1 cellular context compared by ENCODE assay signal in the genomic region with DNA sequence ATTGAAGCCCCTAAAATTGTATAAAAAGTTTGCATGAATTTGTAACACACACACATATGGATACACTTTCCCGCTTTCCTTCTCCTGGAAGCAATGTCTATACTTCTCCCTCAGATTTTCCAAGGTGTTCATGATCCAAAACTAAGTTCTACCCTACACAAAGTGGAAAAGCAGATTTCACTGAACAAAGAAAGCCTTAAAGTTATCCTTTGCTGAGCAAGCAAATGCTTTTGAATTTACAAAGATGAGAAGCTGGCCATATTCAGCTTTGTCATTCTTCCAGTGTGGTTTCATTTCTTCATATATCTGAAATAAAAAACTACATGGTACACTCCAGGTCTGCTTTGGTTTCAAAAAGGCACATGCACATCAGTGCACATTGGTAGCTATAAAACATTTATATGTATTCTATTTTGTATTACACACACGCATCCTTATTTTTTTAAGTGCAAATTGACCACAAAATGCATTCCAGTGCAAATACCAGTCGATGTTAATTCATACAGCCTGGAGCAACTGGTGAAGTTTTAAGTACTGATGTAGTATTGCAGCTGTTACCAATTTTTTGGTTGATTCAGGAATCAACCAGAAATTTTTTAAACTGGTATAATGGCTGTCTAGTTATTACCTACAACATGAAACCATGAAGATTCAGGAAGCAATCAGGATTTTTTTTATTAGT.
TF ChIP-seq lines count a peak whose summit lies in the region.

No MANE protein-coding gene starts in this region.

TF ChIP-seq in IMR-90, 13 proteins besides CTCF, POLR2A, EP300 and RAD21 (continued from another document):
- TF ChIP-seq ELK1 (IDR thresholded peaks at IDR 0.05; ENCODE audit: borderline replicate concordance, low read depth, low read length), result no peak
- TF ChIP-seq USF2 (IDR thresholded peaks at IDR 0.05; ENCODE audit: low read depth, low read length), result no peak
- no peak for TF ChIP-seq CHD1 (IDR thresholded peaks at IDR 0.05; ENCODE audit: low read depth, low read length)
- TF ChIP-seq NFE2L2 (IDR thresholded peaks at IDR 0.05; ENCODE audit: low read depth, low read length), result no peak
